ENCODE assay signal across 9 cellular contexts in genomic region chr16:21260870-21261791, GRCh38. TPM values are rescaled to one million over a fixed set of nuclear protein-coding genes. Genes with fewer than 3 reads are reported as not detected.
A peak's percentile ranks its signal among the peaks of the same experiment; 100 is the strongest.
DNase-seq lines count a peak whose midpoint lies in the region; ATAC-seq and TF ChIP-seq lines count a peak whose summit lies in the region.
"Had no signal": no experiment of that assay in that cellular context is flagged by ENCODE, and none has a peak within 500 bp of the region (broad histone marks: within the 10 kb centered on the region; RNA-seq: fewer than 3 reads in every experiment).

No MANE protein-coding gene starts in this region.

- intact Hi-C loops in Panc1 (cut with micrococcal nuclease; ENCODE audit: unreplicated experiment), result no loop called here

- H3K27ac Mint-ChIP-seq in activated T-cell treated with anti-CD3 and anti-CD28 coated beads, Interleukin-2, amount 50 U/mL, for 24 hours, result no peak overlapping the region

- H3K9me3 ChIP-seq in Panc1 (ENCODE audit: control insufficient read depth, insufficient read depth, low read depth, low read length), result no peaks in the 10 kb centered on the region
- no peaks in the 10 kb centered on the region for H3K9me3 ChIP-seq in skeletal muscle satellite cell (replicated peaks; ENCODE audit: low read length)

- no peaks in the 10 kb centered on the region for H3K36me3 Mint-ChIP-seq in activated T-cell treated with anti-CD3 and anti-CD28 coated beads, Interleukin-2, amount 50 U/mL, for 24 hours (ENCODE audit: low read depth)

- CTCF ChIA-PET in Panc1 (lab: Charles Lee), result interaction anchor here (0.7 kb wide), 1 partner anchor 1371 kb away, joined by 3 read pairs; no protein-coding TSS in a partner anchor

- ATAC-seq in GM19025 (IDR thresholded peaks at IDR 0.05; ENCODE audit: low read depth, unreplicated experiment) (peak; percentile 48), Panc1 (peak; percentile 51; the same call in 1 of the 2 replicates)

- H3K27me3 ChIP-seq in Panc1 (ENCODE audit: control insufficient read depth, insufficient read depth, low read length) (no peaks in the 10 kb centered on the region), skeletal muscle satellite cell (ENCODE audit: control insufficient read depth, insufficient read depth, low read length) (peaks cover 34% of the 10 kb centered on the region)

- TF ChIP-seq CTCF in Panc1 (IDR thresholded peaks at IDR 0.05), result no peak
- TF ChIP-seq CTCF in fibroblast of pulmonary artery (IDR thresholded peaks at IDR 0.05; ENCODE audit: low read length, missing control alignments), result no peak

- no peaks in the 10 kb centered on the region for H3K9me3 Mint-ChIP-seq in activated T-cell treated with anti-CD3 and anti-CD28 coated beads, Interleukin-2, amount 50 U/mL, for 24 hours
- H3K9me3 Mint-ChIP-seq: central memory CD8-positive, alpha-beta T cell had no signal

- H3K36me3 ChIP-seq in Panc1 (ENCODE audit: control insufficient read depth, insufficient read depth, low read length), result no peaks in the 10 kb centered on the region
- H3K36me3 ChIP-seq in skeletal muscle satellite cell (ENCODE audit: insufficient read depth, low read length), result no peaks in the 10 kb centered on the region

- H3K27me3 Mint-ChIP-seq in activated T-cell treated with anti-CD3 and anti-CD28 coated beads, Interleukin-2, amount 50 U/mL, for 24 hours, result peaks cover 10% of the 10 kb centered on the region

- H3K4me3 ChIP-seq in Panc1 (ENCODE audit: low read depth in 2 of 2, low read length in 2 of 2), result no peak overlapping the region
- no peak overlapping the region for H3K4me3 ChIP-seq in fibroblast of pulmonary artery (replicated peaks; ENCODE audit: low read depth, low read length)
- no peak overlapping the region for H3K4me3 ChIP-seq in skeletal muscle satellite cell (ENCODE audit: low read length)

- no TSS peak for BruUV-seq in Panc1 (replicated peaks; lab: Mats Ljungman, UMichigan)

- H3K9ac ChIP-seq in skeletal muscle satellite cell (ENCODE audit: low read depth, low read length), result no peak overlapping the region

- DNase-seq in Panc1 (ENCODE audit: low read depth, low spot score) (peak; percentile 32), fibroblast of pulmonary artery (ENCODE audit: low read depth) (peak; percentile 57), DMS 273 (lab: John Stamatoyannopoulos, UW; ENCODE audit: unreplicated experiment) (no peak), SIG-M5 treated with dmso at 0.1 percent for 504 hours (lab: John Stamatoyannopoulos, UW; ENCODE audit: unreplicated experiment) (no peak)
- no peak for DNase-seq in activated T-cell treated with anti-CD3 and anti-CD28 coated beads, Interleukin-2, amount 50 U/mL, for 24 hours
- DNase-seq: NCI-H1105 treated with DMSO at 0.1 percent for 48 hours had no signal

- in situ Hi-C loops in Panc1 (cut with HindIII; ENCODE audit: low pct_unique_long_range_greater_than_20kb, low sequenced_read_pairs), result no loop called here

- no peaks in the 10 kb centered on the region for H3K4me1 Mint-ChIP-seq in activated T-cell treated with anti-CD3 and anti-CD28 coated beads, Interleukin-2, amount 50 U/mL, for 24 hours (ENCODE audit: low read depth)
- H3K4me1 Mint-ChIP-seq: central memory CD8-positive, alpha-beta T cell had no signal

- H3K4me1 ChIP-seq in Panc1 (ENCODE audit: control insufficient read depth, insufficient read depth, low read length) (no peaks in the 10 kb centered on the region), skeletal muscle satellite cell (ENCODE audit: control insufficient read depth, insufficient read depth, low read length) (peaks cover 36% of the 10 kb centered on the region)

- H3K4me3 Mint-ChIP-seq in activated T-cell treated with anti-CD3 and anti-CD28 coated beads, Interleukin-2, amount 50 U/mL, for 24 hours, result no peak overlapping the region
- H3K4me3 Mint-ChIP-seq: central memory CD8-positive, alpha-beta T cell had no signal

- POLR2A ChIA-PET in Panc1 (lab: Charles Lee), result no interaction called here

- H3K27ac ChIP-seq in Panc1 (ENCODE audit: low read length), result no peak overlapping the region

- peak overlapping the region; percentile 48 for H3K4me2 ChIP-seq in skeletal muscle satellite cell (ENCODE audit: low read length)

RNA-seq across cellular contexts. Expression of gene CRYM, which starts 17.0 kb away (rescaled TPM):
- total RNA-seq in Panc1 (2021; ENCODE audit: unreplicated experiment), result 0.41 TPM
- 0.47 TPM for polyA plus RNA-seq in Panc1 (2012; ENCODE audit: insufficient read length)
- total RNA-seq in skeletal muscle satellite cell (2012; rRNA removed), result 0.22 and 0.25 TPM in 2 replicates

RNA-seq across cellular contexts. Expression of gene ANKS4B, which starts 27.6 kb away (rescaled TPM):
- not detected for total RNA-seq in Panc1 (2021; ENCODE audit: unreplicated experiment)
- polyA plus RNA-seq in Panc1 (2012; ENCODE audit: insufficient read length), result not detected
- total RNA-seq in skeletal muscle satellite cell (2012; rRNA removed), result not detected in 2 replicates

RNA-seq across cellular contexts. Expression of gene ZP2, which starts 49.8 kb away (rescaled TPM):
- not detected for total RNA-seq in Panc1 (2021; ENCODE audit: unreplicated experiment)
- not detected for polyA plus RNA-seq in Panc1 (2012; ENCODE audit: insufficient read length)
- not detected in 2 replicates for total RNA-seq in skeletal muscle satellite cell (2012; rRNA removed)

Comparison
In these comparisons a context has a peak if more than half of its experiments do, and no peak if none do; other contexts are left out.
1. DNase-seq: peak in Panc1 (single experiment) and fibroblast of pulmonary artery (single experiment); none in activated T-cell treated with anti-CD3 and anti-CD28 coated beads, Interleukin-2, amount 50 U/mL, for 24 hours (single experiment), DMS 273 (single experiment) and SIG-M5 treated with dmso at 0.1 percent for 504 hours (single experiment).